In the genomic region with DNA sequence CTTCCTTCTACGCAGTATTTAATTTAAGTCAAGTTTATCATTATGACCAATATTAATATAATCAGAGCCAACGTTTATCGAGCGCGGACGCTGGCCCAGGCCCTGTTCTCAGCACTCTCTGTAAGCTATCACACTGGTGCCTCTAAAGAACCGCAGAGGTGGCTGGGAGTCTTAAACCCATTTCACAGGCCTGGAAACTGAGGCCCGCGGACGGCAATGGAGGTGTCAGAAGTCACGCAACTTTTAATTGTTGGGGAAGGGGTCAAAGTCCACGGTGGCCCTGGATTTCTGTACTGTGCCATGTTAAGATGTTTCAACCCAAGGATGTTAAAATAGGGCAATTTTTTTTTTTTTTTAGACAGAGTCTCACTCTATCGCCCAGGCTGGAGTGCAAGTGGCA, we compare ENCODE assay signal across 1 cellular context.
A peak's percentile ranks its signal among the peaks of the same experiment; 100 is the strongest.
TF ChIP-seq lines count a peak whose summit lies in the region.

No MANE protein-coding gene starts in this region.

TF ChIP-seq in HepG2, 621 proteins besides CTCF, POLR2A, EP300 and RAD21 (continued from another document):
- TF ChIP-seq, protein P1, sequence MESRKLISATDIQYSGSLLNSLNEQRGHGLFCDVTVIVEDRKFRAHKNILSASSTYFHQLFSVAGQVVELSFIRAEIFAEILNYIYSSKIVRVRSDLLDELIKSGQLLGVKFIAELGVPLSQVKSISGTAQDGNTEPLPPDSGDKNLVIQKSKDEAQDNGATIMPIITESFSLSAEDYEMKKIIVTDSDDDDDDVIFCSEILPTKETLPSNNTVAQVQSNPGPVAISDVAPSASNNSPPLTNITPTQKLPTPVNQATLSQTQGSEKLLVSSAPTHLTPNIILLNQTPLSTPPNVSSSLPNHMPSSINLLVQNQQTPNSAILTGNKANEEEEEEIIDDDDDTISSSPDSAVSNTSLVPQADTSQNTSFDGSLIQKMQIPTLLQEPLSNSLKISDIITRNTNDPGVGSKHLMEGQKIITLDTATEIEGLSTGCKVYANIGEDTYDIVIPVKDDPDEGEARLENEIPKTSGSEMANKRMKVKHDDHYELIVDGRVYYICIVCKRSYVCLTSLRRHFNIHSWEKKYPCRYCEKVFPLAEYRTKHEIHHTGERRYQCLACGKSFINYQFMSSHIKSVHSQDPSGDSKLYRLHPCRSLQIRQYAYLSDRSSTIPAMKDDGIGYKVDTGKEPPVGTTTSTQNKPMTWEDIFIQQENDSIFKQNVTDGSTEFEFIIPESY (CRISPR knock-in tag; IDR thresholded peaks at IDR 0.05): peak; percentile 62; the same call in 1 of the 2 replicates
- no peak for TF ChIP-seq RBM22 (optimal IDR thresholded peaks at IDR 0.05; ENCODE audit: low read length)
- no peak for TF ChIP-seq ZNF282 (IDR thresholded peaks at IDR 0.05; ENCODE audit: partially characterized antibody)
- no peak for TF ChIP-seq TMF1 (CRISPR knock-in tag; IDR thresholded peaks at IDR 0.05; ENCODE audit: low read depth)
- no peak for TF ChIP-seq DR1 (CRISPR knock-in tag; IDR thresholded peaks at IDR 0.05)
